Comparison of ENCODE assay signal across 19 cellular contexts in the genomic region with DNA sequence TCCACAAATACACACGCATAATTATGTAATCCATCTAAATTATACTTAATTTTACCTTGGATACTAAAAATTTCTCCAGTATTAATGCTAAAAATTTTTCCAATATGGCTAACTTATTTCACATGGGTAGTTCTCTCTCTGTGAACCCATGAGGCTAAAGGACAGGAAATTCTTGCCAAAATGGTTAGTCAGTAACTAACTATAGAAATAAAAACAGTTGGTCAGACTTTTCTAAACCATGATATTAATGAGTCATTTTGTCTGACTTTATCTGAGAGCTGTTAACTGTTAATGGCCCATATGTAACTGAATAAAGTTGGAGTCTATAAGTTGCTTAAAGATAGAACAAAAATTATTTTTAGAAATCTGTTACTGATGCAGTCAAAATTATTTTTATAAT.
A peak's percentile ranks its signal among the peaks of the same experiment; 100 is the strongest.
DNase-seq lines count a peak whose midpoint lies in the region; ATAC-seq and TF ChIP-seq lines count a peak whose summit lies in the region.
"Had no signal": no experiment of that assay in that cellular context is flagged by ENCODE, and none has a peak within 500 bp of the region (broad histone marks: within the 10 kb centered on the region; RNA-seq: fewer than 3 reads in every experiment).

No MANE protein-coding gene starts in this region.

- H3K4me3 Mint-ChIP-seq in natural killer cell: no peak overlapping the region
- H3K4me3 Mint-ChIP-seq: activated CD4-positive, alpha-beta T cell treated with anti-CD3 and anti-CD28 coated beads for 36 hours; activated naive CD8-positive, alpha-beta T cell treated with anti-CD3 and anti-CD28 coated beads, Interleukin-2, amount 10 ng/mL, durations not matched to agents 7 days and 5 days; activated T-cell treated with anti-CD3 and anti-CD28 coated beads, Interleukin-2, amount 50 U/mL, for 24 hours; CD4-positive, alpha-beta T cell; naive B cell; stimulated activated effector memory CD8-positive, alpha-beta T cell treated with anti-CD3 and anti-CD28 coated beads, Interleukin-12 subunit alpha, Interleukin-12 subunit beta, amount 100 ng/mL, for 72 hours had no signal

- H3K9me3 ChIP-seq in skeletal muscle satellite cell (replicated peaks; ENCODE audit: low read length): no peaks in the 10 kb centered on the region

- H3K27me3 Mint-ChIP-seq in natural killer cell (ENCODE audit: low read depth in 2 of 2): no peaks in the 10 kb centered on the region
- H3K27me3 Mint-ChIP-seq: activated CD4-positive, alpha-beta T cell treated with anti-CD3 and anti-CD28 coated beads for 36 hours; activated naive CD8-positive, alpha-beta T cell treated with anti-CD3 and anti-CD28 coated beads, Interleukin-2, amount 10 ng/mL, durations not matched to agents 7 days and 5 days; activated T-cell treated with anti-CD3 and anti-CD28 coated beads, Interleukin-2, amount 50 U/mL, for 24 hours; CD4-positive, alpha-beta T cell; naive B cell had no signal

- peaks cover 3% of the 10 kb centered on the region for H3K36me3 Mint-ChIP-seq in natural killer cell
- H3K36me3 Mint-ChIP-seq: activated naive CD8-positive, alpha-beta T cell treated with anti-CD3 and anti-CD28 coated beads, Interleukin-2, amount 10 ng/mL, durations not matched to agents 7 days and 5 days; naive B cell; stimulated activated effector memory CD8-positive, alpha-beta T cell treated with anti-CD3 and anti-CD28 coated beads, Interleukin-12 subunit alpha, Interleukin-12 subunit beta, amount 100 ng/mL, for 72 hours had no signal

- no peak for ATAC-seq in natural killer cell
- no peak for ATAC-seq in HG02884 (IDR thresholded peaks at IDR 0.05; ENCODE audit: unreplicated experiment)
- ATAC-seq: activated CD4-positive, alpha-beta T cell treated with anti-CD3 and anti-CD28 coated beads for 36 hours; stimulated activated effector memory CD8-positive, alpha-beta T cell treated with anti-CD3 and anti-CD28 coated beads, Interleukin-12 subunit alpha, Interleukin-12 subunit beta, amount 100 ng/mL, for 72 hours had no signal

- H3K36me3 ChIP-seq in skeletal muscle satellite cell (ENCODE audit: insufficient read depth, low read length): no peaks in the 10 kb centered on the region

- H3K9ac ChIP-seq in skeletal muscle satellite cell (ENCODE audit: low read depth, low read length): peak overlapping the region; percentile 74

- peak overlapping the region; percentile 14 for H3K4me2 ChIP-seq in skeletal muscle satellite cell (ENCODE audit: low read length)
- H3K4me2 ChIP-seq: PC-9 had no signal

- DNase-seq in HCEC 1CT: peak; percentile 72
- peak; percentile 47 for DNase-seq in amniotic epithelial cell (ENCODE audit: low read depth)
- DNase-seq in fibroblast of pulmonary artery (ENCODE audit: low read depth): peak; percentile 77
- no peak for DNase-seq in natural killer cell
- DNase-seq in head of caudate nucleus: no peak
- no peak for DNase-seq in inferior parietal cortex (ENCODE audit: extremely low spot score)
- DNase-seq: activated CD4-positive, alpha-beta T cell treated with anti-CD3 and anti-CD28 coated beads for 36 hours; activated naive CD8-positive, alpha-beta T cell treated with anti-CD3 and anti-CD28 coated beads, Interleukin-2, amount 10 ng/mL, durations not matched to agents 7 days and 5 days; activated T-cell treated with anti-CD3 and anti-CD28 coated beads, Interleukin-2, amount 50 U/mL, for 24 hours; CD4-positive, alpha-beta T cell; dorsolateral prefrontal cortex; GDM1; naive B cell; NCI-H1092 treated with DMSO at 0.1 percent for 48 hours; PC-9; stimulated activated CD4-positive, alpha-beta T cell treated with anti-CD3 and anti-CD28 coated beads, Interleukin-2, amount 100 ng/mL, for 48 hours had no signal

- TF ChIP-seq CTCF in fibroblast of pulmonary artery (IDR thresholded peaks at IDR 0.05; ENCODE audit: low read length, missing control alignments) (no peak), natural killer cell (IDR thresholded peaks at IDR 0.05) (no peak)

- peaks cover 16 to 18% of the 10 kb centered on the region in 2 donors for H3K9me3 Mint-ChIP-seq in natural killer cell

- intact Hi-C loops in natural killer cell (cut with micrococcal nuclease): no loop called here
- intact Hi-C loops in head of caudate nucleus (cut with DNase I): no loop called here

- H3K27ac Mint-ChIP-seq in natural killer cell: no peak overlapping the region
- H3K27ac Mint-ChIP-seq: activated CD4-positive, alpha-beta T cell treated with anti-CD3 and anti-CD28 coated beads for 36 hours; activated naive CD8-positive, alpha-beta T cell treated with anti-CD3 and anti-CD28 coated beads, Interleukin-2, amount 10 ng/mL, durations not matched to agents 7 days and 5 days; activated T-cell treated with anti-CD3 and anti-CD28 coated beads, Interleukin-2, amount 50 U/mL, for 24 hours; CD4-positive, alpha-beta T cell; naive B cell; stimulated activated effector memory CD8-positive, alpha-beta T cell treated with anti-CD3 and anti-CD28 coated beads, Interleukin-12 subunit alpha, Interleukin-12 subunit beta, amount 100 ng/mL, for 72 hours had no signal

- no peaks in the 10 kb centered on the region for H3K4me1 Mint-ChIP-seq in natural killer cell
- H3K4me1 Mint-ChIP-seq: activated CD4-positive, alpha-beta T cell treated with anti-CD3 and anti-CD28 coated beads for 36 hours; activated naive CD8-positive, alpha-beta T cell treated with anti-CD3 and anti-CD28 coated beads, Interleukin-2, amount 10 ng/mL, durations not matched to agents 7 days and 5 days; naive B cell; stimulated activated effector memory CD8-positive, alpha-beta T cell treated with anti-CD3 and anti-CD28 coated beads, Interleukin-12 subunit alpha, Interleukin-12 subunit beta, amount 100 ng/mL, for 72 hours had no signal

- H3K27me3 ChIP-seq in skeletal muscle satellite cell (ENCODE audit: control insufficient read depth, insufficient read depth, low read length): no peaks in the 10 kb centered on the region
- H3K27me3 ChIP-seq: dorsolateral prefrontal cortex had no signal

- H3K4me3 ChIP-seq in fibroblast of pulmonary artery (replicated peaks; ENCODE audit: low read depth, low read length) (no peak overlapping the region), skeletal muscle satellite cell (ENCODE audit: low read length) (no peak overlapping the region)
- H3K4me3 ChIP-seq: dorsolateral prefrontal cortex, PC-9 had no signal

- H3K4me1 ChIP-seq in skeletal muscle satellite cell (ENCODE audit: control insufficient read depth, insufficient read depth, low read length): peaks cover 35% of the 10 kb centered on the region

Comparison
In these comparisons a context has a peak if more than half of its experiments do, and no peak if none do; other contexts are left out.
1. DNase-seq: peak in HCEC 1CT (single experiment), amniotic epithelial cell (single experiment) and fibroblast of pulmonary artery (single experiment); none in natural killer cell (single experiment), head of caudate nucleus (0 of 42) and inferior parietal cortex (single experiment).